ENCODE assay signal across 7 cellular contexts in genomic region chr12:31658743-31659086, GRCh38. TPM values are rescaled to one million over a fixed set of nuclear protein-coding genes. Genes with fewer than 3 reads are reported as not detected.
DNase-seq lines count a peak whose midpoint lies in the region; ATAC-seq and TF ChIP-seq lines count a peak whose summit lies in the region.

No MANE protein-coding gene starts in this region.

- H3K4me3 ChIP-seq in Panc1 (ENCODE audit: low read depth in 2 of 2, low read length in 2 of 2) (peak overlapping the region; percentile 80 to 83), fibroblast of pulmonary artery (replicated peaks; ENCODE audit: low read depth, low read length) (peak overlapping the region; percentile 87), retinal pigment epithelial cell (ENCODE audit: low read length) (peak overlapping the region; percentile 84)

- H3K36me3 ChIP-seq in Panc1 (ENCODE audit: control insufficient read depth, insufficient read depth, low read length) = peaks cover 2% of the 10 kb centered on the region; the same call in 1 of the 2 replicates

- no peaks in the 10 kb centered on the region for H3K9me3 ChIP-seq in Panc1 (ENCODE audit: control insufficient read depth, insufficient read depth, low read depth, low read length)

- no TSS peak for BruUV-seq in Panc1 (replicated peaks; lab: Mats Ljungman, UMichigan)

- intact Hi-C loops in Panc1 (cut with micrococcal nuclease; ENCODE audit: unreplicated experiment) = loop anchor here (10.0 kb wide), 1 partner anchor 1016 kb away; the partner anchor contains the start of gene DNM1L

- ATAC-seq in GM21723 (IDR thresholded peaks at IDR 0.05; ENCODE audit: unreplicated experiment) (peak; percentile 2), Panc1 (no peak), GM18520 (IDR thresholded peaks at IDR 0.05; ENCODE audit: unreplicated experiment) (no peak)

- in situ Hi-C loops in Panc1 (cut with HindIII; ENCODE audit: low pct_unique_long_range_greater_than_20kb, low sequenced_read_pairs) = no loop called here

- H3K27ac ChIP-seq in Panc1 (ENCODE audit: low read length) = peak overlapping the region; percentile 93

- H3K4me1 ChIP-seq in Panc1 (ENCODE audit: control insufficient read depth, insufficient read depth, low read length) = peaks cover 7% of the 10 kb centered on the region

- POLR2A ChIA-PET in Panc1 (lab: Charles Lee) = no interaction called here

- DNase-seq in Panc1 (ENCODE audit: low read depth, low spot score) (no peak), fibroblast of pulmonary artery (ENCODE audit: low read depth) (no peak), retinal pigment epithelial cell (ENCODE audit: low read depth) (no peak), NCI-H2227 (lab: John Stamatoyannopoulos, UW; ENCODE audit: unreplicated experiment) (no peak), NCI-H2081 (lab: John Stamatoyannopoulos, UW) (no peak)

- no peak for TF ChIP-seq CTCF in Panc1 (IDR thresholded peaks at IDR 0.05)
- no peak for TF ChIP-seq CTCF in fibroblast of pulmonary artery (IDR thresholded peaks at IDR 0.05; ENCODE audit: low read length, missing control alignments)
- TF ChIP-seq CTCF in retinal pigment epithelial cell (conservative IDR thresholded peaks at IDR 0.05; ENCODE audit: low read depth, low read length) = no peak

- no peaks in the 10 kb centered on the region for H3K27me3 ChIP-seq in Panc1 (ENCODE audit: control insufficient read depth, insufficient read depth, low read length)

- CTCF ChIA-PET in Panc1 (lab: Charles Lee) = no interaction called here

RNA-seq across cellular contexts. Expression of gene ETFBKMT, which starts 0.8 kb away (rescaled TPM):
- total RNA-seq in Panc1 (2021; ENCODE audit: unreplicated experiment) = 1.5 TPM
- polyA plus RNA-seq in Panc1 (2012; ENCODE audit: insufficient read length) = 0.99 TPM
